Comparison of ENCODE assay signal across 1 cellular context in the genomic region with DNA sequence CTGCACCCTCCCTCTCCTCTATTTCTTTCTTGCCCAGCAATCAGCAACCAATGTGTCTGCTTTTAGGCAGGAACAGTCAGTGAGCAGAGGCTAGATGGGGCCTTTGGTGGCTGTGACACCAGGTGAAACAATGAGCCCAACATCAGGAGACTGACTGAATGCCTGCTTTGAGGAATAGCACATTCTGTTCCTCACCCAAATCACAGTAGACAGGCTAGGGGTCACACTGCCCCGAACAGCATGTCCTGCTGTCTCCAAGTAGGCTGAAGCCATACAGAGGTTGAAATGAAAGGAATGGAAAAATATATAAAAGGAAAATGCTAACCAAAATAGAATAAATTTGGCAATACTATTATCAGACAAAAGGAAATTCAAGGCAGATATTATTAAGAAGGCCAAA.
TF ChIP-seq lines count a peak whose summit lies in the region.

No MANE protein-coding gene starts in this region.

TF ChIP-seq in HepG2, 621 proteins besides CTCF, POLR2A, EP300 and RAD21 (continued from another document):
- TF ChIP-seq, protein P1, sequence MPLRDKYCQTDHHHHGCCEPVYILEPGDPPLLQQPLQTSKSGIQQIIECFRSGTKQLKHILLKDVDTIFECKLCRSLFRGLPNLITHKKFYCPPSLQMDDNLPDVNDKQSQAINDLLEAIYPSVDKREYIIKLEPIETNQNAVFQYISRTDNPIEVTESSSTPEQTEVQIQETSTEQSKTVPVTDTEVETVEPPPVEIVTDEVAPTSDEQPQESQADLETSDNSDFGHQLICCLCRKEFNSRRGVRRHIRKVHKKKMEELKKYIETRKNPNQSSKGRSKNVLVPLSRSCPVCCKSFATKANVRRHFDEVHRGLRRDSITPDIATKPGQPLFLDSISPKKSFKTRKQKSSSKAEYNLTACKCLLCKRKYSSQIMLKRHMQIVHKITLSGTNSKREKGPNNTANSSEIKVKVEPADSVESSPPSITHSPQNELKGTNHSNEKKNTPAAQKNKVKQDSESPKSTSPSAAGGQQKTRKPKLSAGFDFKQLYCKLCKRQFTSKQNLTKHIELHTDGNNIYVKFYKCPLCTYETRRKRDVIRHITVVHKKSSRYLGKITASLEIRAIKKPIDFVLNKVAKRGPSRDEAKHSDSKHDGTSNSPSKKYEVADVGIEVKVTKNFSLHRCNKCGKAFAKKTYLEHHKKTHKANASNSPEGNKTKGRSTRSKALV (CRISPR knock-in tag; IDR thresholded peaks at IDR 0.05) = no peak
- no peak for TF ChIP-seq KDM2A (CRISPR knock-in tag; IDR thresholded peaks at IDR 0.05; ENCODE audit: borderline replicate concordance, low read depth)
- TF ChIP-seq MIER3 (CRISPR knock-in tag; IDR thresholded peaks at IDR 0.05; ENCODE audit: borderline replicate concordance) = no peak
- TF ChIP-seq RARG (CRISPR knock-in tag; IDR thresholded peaks at IDR 0.05; ENCODE audit: low read depth) = no peak
- no peak for TF ChIP-seq HOXA3 (CRISPR knock-in tag; IDR thresholded peaks at IDR 0.05)
- TF ChIP-seq ESRRA (CRISPR knock-in tag; IDR thresholded peaks at IDR 0.05; ENCODE audit: low read depth) = no peak
- no peak for TF ChIP-seq NKX3-1 (CRISPR knock-in tag; IDR thresholded peaks at IDR 0.05)
- TF ChIP-seq, protein P2, sequence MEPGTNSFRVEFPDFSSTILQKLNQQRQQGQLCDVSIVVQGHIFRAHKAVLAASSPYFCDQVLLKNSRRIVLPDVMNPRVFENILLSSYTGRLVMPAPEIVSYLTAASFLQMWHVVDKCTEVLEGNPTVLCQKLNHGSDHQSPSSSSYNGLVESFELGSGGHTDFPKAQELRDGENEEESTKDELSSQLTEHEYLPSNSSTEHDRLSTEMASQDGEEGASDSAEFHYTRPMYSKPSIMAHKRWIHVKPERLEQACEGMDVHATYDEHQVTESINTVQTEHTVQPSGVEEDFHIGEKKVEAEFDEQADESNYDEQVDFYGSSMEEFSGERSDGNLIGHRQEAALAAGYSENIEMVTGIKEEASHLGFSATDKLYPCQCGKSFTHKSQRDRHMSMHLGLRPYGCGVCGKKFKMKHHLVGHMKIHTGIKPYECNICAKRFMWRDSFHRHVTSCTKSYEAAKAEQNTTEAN (CRISPR knock-in tag; conservative IDR thresholded peaks at IDR 0.05) = no peak
- no peak for TF ChIP-seq ZC3H13 (CRISPR knock-in tag; IDR thresholded peaks at IDR 0.05)
- TF ChIP-seq ZNF737 (CRISPR knock-in tag; IDR thresholded peaks at IDR 0.05; ENCODE audit: borderline replicate concordance) = no peak
- no peak for TF ChIP-seq ZNF674 (CRISPR knock-in tag; IDR thresholded peaks at IDR 0.05; ENCODE audit: low read depth)
- TF ChIP-seq, protein P3, sequence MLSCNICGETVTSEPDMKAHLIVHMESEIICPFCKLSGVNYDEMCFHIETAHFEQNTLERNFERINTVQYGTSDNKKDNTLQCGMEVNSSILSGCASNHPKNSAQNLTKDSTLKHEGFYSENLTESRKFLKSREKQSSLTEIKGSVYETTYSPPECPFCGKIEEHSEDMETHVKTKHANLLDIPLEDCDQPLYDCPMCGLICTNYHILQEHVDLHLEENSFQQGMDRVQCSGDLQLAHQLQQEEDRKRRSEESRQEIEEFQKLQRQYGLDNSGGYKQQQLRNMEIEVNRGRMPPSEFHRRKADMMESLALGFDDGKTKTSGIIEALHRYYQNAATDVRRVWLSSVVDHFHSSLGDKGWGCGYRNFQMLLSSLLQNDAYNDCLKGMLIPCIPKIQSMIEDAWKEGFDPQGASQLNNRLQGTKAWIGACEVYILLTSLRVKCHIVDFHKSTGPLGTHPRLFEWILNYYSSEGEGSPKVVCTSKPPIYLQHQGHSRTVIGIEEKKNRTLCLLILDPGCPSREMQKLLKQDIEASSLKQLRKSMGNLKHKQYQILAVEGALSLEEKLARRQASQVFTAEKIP (CRISPR knock-in tag; IDR thresholded peaks at IDR 0.05; ENCODE audit: borderline replicate concordance) = no peak
- no peak for TF ChIP-seq ZNF230 (CRISPR knock-in tag; IDR thresholded peaks at IDR 0.05)
- TF ChIP-seq KAT8 (CRISPR knock-in tag; IDR thresholded peaks at IDR 0.05) = no peak
- no peak for TF ChIP-seq TAF15 (IDR thresholded peaks at IDR 0.05; ENCODE audit: low read depth, low read length, poor library complexity, severe bottlenecking)
- TF ChIP-seq, protein P4, sequence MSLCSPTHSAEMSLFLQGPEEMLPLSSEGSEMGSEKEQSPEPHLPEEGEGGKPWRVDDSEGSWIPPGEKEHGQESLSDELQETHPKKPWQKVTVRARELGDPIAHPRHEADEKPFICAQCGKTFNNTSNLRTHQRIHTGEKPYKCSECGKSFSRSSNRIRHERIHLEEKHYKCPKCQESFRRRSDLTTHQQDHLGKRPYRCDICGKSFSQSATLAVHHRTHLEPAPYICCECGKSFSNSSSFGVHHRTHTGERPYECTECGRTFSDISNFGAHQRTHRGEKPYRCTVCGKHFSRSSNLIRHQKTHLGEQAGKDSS (CRISPR knock-in tag; IDR thresholded peaks at IDR 0.05; ENCODE audit: borderline replicate concordance, low read depth) = no peak
- TF ChIP-seq, protein P5, sequence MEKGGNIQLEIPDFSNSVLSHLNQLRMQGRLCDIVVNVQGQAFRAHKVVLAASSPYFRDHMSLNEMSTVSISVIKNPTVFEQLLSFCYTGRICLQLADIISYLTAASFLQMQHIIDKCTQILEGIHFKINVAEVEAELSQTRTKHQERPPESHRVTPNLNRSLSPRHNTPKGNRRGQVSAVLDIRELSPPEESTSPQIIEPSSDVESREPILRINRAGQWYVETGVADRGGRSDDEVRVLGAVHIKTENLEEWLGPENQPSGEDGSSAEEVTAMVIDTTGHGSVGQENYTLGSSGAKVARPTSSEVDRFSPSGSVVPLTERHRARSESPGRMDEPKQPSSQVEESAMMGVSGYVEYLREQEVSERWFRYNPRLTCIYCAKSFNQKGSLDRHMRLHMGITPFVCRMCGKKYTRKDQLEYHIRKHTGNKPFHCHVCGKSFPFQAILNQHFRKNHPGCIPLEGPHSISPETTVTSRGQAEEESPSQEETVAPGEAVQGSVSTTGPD (CRISPR knock-in tag; IDR thresholded peaks at IDR 0.05) = no peak
